Comparison of ENCODE assay signal across 17 cellular contexts in genomic region chr17:39538875-39539274, GRCh38.
A peak's percentile ranks its signal among the peaks of the same experiment; 100 is the strongest.
DNase-seq lines count a peak whose midpoint lies in the region; ATAC-seq, FAIRE-seq and TF ChIP-seq lines count a peak whose summit lies in the region.
"Had no signal": no experiment of that assay in that cellular context is flagged by ENCODE, and none has a peak within 500 bp of the region (broad histone marks: within the 10 kb centered on the region; RNA-seq: fewer than 3 reads in every experiment).

No MANE protein-coding gene starts in this region.

- no peaks in the 10 kb centered on the region for H3K4me1 ChIP-seq in astrocyte (ENCODE audit: insufficient read depth, low read length)
- no peaks in the 10 kb centered on the region for H3K4me1 ChIP-seq in transverse colon

- no peak overlapping the region for H2AFZ ChIP-seq in astrocyte (ENCODE audit: low read depth, low read length)

- peak overlapping the region; percentile 34 for H3K27ac Mint-ChIP-seq in activated CD4-positive, alpha-beta T cell treated with anti-CD3 and anti-CD28 coated beads, Interleukin-2, amount 10 ng/mL, durations not matched to agents 7 days and 5 days
- H3K27ac Mint-ChIP-seq in astrocyte (ENCODE audit: unreplicated experiment) = no peak overlapping the region

- no peak overlapping the region for H3K4me3 Mint-ChIP-seq in activated CD4-positive, alpha-beta T cell treated with anti-CD3 and anti-CD28 coated beads, Interleukin-2, amount 10 ng/mL, durations not matched to agents 7 days and 5 days
- no peak overlapping the region for H3K4me3 Mint-ChIP-seq in astrocyte (ENCODE audit: unreplicated experiment)

- H3K9me3 ChIP-seq in astrocyte (ENCODE audit: insufficient read depth, low read depth, low read length) (no peaks in the 10 kb centered on the region), transverse colon (no peaks in the 10 kb centered on the region)
- H3K9me3 ChIP-seq: tibial nerve had no signal

- TF ChIP-seq EP300 in transverse colon (IDR thresholded peaks at IDR 0.05; ENCODE audit: low read depth) = no peak

- CTCF ChIA-PET in activated CD4-positive, alpha-beta T cell treated with anti-CD3 and anti-CD28 coated beads, Interleukin-2, amount 10 ng/mL, durations not matched to agents 7 days and 5 days (lab: Charles Lee) = interaction anchor here (0.6 to 0.7 kb wide), 2 partner anchors 316 to 572 kb away, joined by 3 to 4 read pairs; no protein-coding TSS in a partner anchor

- H3K4me1 Mint-ChIP-seq in activated CD4-positive, alpha-beta T cell treated with anti-CD3 and anti-CD28 coated beads, Interleukin-2, amount 10 ng/mL, durations not matched to agents 7 days and 5 days = peaks cover 22% of the 10 kb centered on the region
- H3K4me1 Mint-ChIP-seq in astrocyte (ENCODE audit: low read depth, unreplicated experiment) = peaks cover 16% of the 10 kb centered on the region

- in situ Hi-C loops in transverse colon (cut with MboI; ENCODE audit: low pct_ligation_motif_present in 1 of 4, low pct_unique_long_range_greater_than_20kb in 1 of 4, low sequenced_read_pairs in 3 of 4) = no loop called here

- H3K27me3 Mint-ChIP-seq in activated CD4-positive, alpha-beta T cell treated with anti-CD3 and anti-CD28 coated beads, Interleukin-2, amount 10 ng/mL, durations not matched to agents 7 days and 5 days = no peaks in the 10 kb centered on the region
- H3K27me3 Mint-ChIP-seq in astrocyte (ENCODE audit: low read depth, unreplicated experiment) = no peaks in the 10 kb centered on the region

- peaks cover 3% of the 10 kb centered on the region for H3K36me3 ChIP-seq in astrocyte (ENCODE audit: insufficient read depth, low read length)
- no peaks in the 10 kb centered on the region for H3K36me3 ChIP-seq in transverse colon
- H3K36me3 ChIP-seq: tibial nerve had no signal

- H3K27me3 ChIP-seq in astrocyte (ENCODE audit: insufficient read depth, low read length) (no peaks in the 10 kb centered on the region), transverse colon (no peaks in the 10 kb centered on the region)
- H3K27me3 ChIP-seq: tibial nerve had no signal

- H3K4me3 ChIP-seq in astrocyte (ENCODE audit: insufficient read depth, low read depth, low read length) (no peak overlapping the region), transverse colon (no peak overlapping the region)
- H3K4me3 ChIP-seq: tibial nerve had no signal

- no peaks in the 10 kb centered on the region for H3K79me2 ChIP-seq in astrocyte (ENCODE audit: insufficient read depth, low read length)

- FAIRE-seq in astrocyte (lab: Jason Lieb, UNC) = no peak

- H4K20me1 ChIP-seq in astrocyte (ENCODE audit: insufficient read depth, low read length) = peaks cover 15% of the 10 kb centered on the region

- H3K4me2 ChIP-seq in astrocyte (ENCODE audit: low read length) = no peak overlapping the region

- ATAC-seq in sciatic nerve = peak; percentile 30
- no peak for ATAC-seq in left lobe of liver

- intact Hi-C loops in sciatic nerve (cut with DNase I) (no loop called here), transverse colon (cut with DNase I; ENCODE audit: low total_unique reads) (no loop called here)

- H3K9me3 Mint-ChIP-seq in activated CD4-positive, alpha-beta T cell treated with anti-CD3 and anti-CD28 coated beads, Interleukin-2, amount 10 ng/mL, durations not matched to agents 7 days and 5 days = no peaks in the 10 kb centered on the region
- H3K9me3 Mint-ChIP-seq in astrocyte (ENCODE audit: unreplicated experiment) = no peaks in the 10 kb centered on the region

- no peak for TF ChIP-seq CTCF in astrocyte (IDR thresholded peaks at IDR 0.05; ENCODE audit: insufficient read depth, low read depth, low read length)
- TF ChIP-seq CTCF in transverse colon (IDR thresholded peaks at IDR 0.05) = no peak

- TF ChIP-seq POLR2A in transverse colon (IDR thresholded peaks at IDR 0.05) = no peak

- POLR2A ChIA-PET in activated CD4-positive, alpha-beta T cell treated with anti-CD3 and anti-CD28 coated beads, Interleukin-2, amount 10 ng/mL, durations not matched to agents 7 days and 5 days (lab: Charles Lee) = no interaction called here

- H3K36me3 Mint-ChIP-seq in activated CD4-positive, alpha-beta T cell treated with anti-CD3 and anti-CD28 coated beads, Interleukin-2, amount 10 ng/mL, durations not matched to agents 7 days and 5 days (ENCODE audit: low read depth) = peaks cover 3% of the 10 kb centered on the region
- peaks cover 2% of the 10 kb centered on the region for H3K36me3 Mint-ChIP-seq in astrocyte (ENCODE audit: low read depth, unreplicated experiment)

- WGBS in transverse colon (ENCODE audit: low coverage in 1 of 2), 2 donors = 50 to 55% methylated on average over 2 to 3 of the region's 3 CpGs

- DNase-seq in activated CD4-positive, alpha-beta T cell treated with anti-CD3 and anti-CD28 coated beads, Interleukin-2, amount 10 ng/mL, durations not matched to agents 7 days and 5 days = peak; percentile 36
- DNase-seq in activated CD4-positive, alpha-beta T cell treated with anti-CD3 and anti-CD28 coated beads, Interleukin-2, amount 50 U/mL, for 1 hour = no peak
- DNase-seq in NOMO-1 treated with dmso at 0.1 percent for 144 hours (lab: John Stamatoyannopoulos, UW; ENCODE audit: unreplicated experiment) (peak; percentile 75), astrocyte (ENCODE audit: low read depth) (peak; percentile 16), sciatic nerve (ENCODE audit: low spot score) (no peak), transverse colon (no peak), left lobe of liver (ENCODE audit: low spot score) (no peak), DMS53 (lab: John Stamatoyannopoulos, UW) (no peak)
- DNase-seq: 8988T; activated CD4-positive, alpha-beta T cell treated with anti-CD3 and anti-CD28 coated beads, Interleukin-2, amount 50 U/mL, for 48 hours; activated gamma-delta T cell; hypothalamus; NCI-H146; NCI-H526; RPMI8226; T-helper 9 cell had no signal

- H3K9ac ChIP-seq in astrocyte (ENCODE audit: low read length) = no peak overlapping the region

- no peak overlapping the region for H3K27ac ChIP-seq in astrocyte (ENCODE audit: low read depth, low read length)
- H3K27ac ChIP-seq in transverse colon = no peak overlapping the region
- H3K27ac ChIP-seq: tibial nerve had no signal

Comparison
In these comparisons a context has a peak if more than half of its experiments do, and no peak if none do; other contexts are left out.
1. DNase-seq: peak in activated CD4-positive, alpha-beta T cell treated with anti-CD3 and anti-CD28 coated beads, Interleukin-2, amount 10 ng/mL, durations not matched to agents 7 days and 5 days (single experiment), NOMO-1 treated with dmso at 0.1 percent for 144 hours (single experiment) and astrocyte (single experiment); none in activated CD4-positive, alpha-beta T cell treated with anti-CD3 and anti-CD28 coated beads, Interleukin-2, amount 50 U/mL, for 1 hour (single experiment), sciatic nerve (single experiment), transverse colon (single experiment), left lobe of liver (single experiment) and DMS53 (single experiment).